Comparison of ENCODE assay signal across 8 cellular contexts in the genomic region with DNA sequence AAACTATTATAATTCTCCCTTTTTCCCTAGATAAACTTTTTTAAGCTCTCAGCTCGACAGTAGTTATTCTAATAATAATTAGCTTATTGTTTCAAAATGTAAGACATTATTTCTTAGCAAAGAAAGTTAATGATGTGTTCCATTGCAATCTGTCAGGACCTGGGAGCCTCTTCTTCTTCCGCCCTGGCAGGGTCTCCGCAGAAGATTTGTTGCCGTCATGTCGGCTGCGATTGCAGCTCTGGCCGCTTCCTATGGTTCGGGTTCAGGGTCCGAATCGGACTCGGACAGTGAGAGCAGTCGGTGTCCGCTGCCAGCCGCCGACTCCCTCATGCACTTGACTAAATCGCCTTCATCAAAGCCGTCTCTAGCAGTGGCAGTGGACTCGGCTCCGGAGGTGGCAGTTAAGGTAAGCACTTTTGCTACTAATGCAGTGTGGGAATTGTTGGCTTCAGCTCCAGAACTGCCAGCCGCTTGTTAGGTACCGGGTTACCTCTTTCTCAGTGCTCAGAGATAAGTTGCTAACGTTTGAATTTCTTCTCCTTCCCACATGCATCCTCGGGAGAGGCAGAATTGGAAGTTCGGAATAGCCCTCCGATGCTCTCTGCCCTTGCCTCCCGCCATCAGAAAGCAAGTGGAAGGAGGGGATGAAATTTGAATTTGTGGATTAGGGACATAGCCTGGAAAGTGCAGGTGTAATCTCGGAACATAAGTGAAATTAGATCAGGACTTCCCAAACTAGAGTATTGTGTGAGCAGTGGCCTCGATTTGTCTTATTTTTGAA. TPM values are rescaled to one million over a fixed set of nuclear protein-coding genes. Genes with fewer than 3 reads are reported as not detected.
A peak's percentile ranks its signal among the peaks of the same experiment; 100 is the strongest.
DNase-seq lines count a peak whose midpoint lies in the region; ATAC-seq and TF ChIP-seq lines count a peak whose summit lies in the region.

Gene CDC40 (plus strand): TSS at position 200 of the 781 bp plus-strand sequence. CDS start 18 bp downstream, at position 218.

- DNase-seq in Ammon's horn (ENCODE audit: low spot score) (peak; percentile 84), RWPE1 (ENCODE audit: low spot score) (peak; percentile 42), cardiac septum (ENCODE audit: low spot score) (peak; percentile 82), RKO (ENCODE audit: low spot score) (no peak)
- DNase-seq in activated gamma-delta T cell treated with anti-CD3 and anti-CD28 coated beads, Interleukin-2, amount 50 U/mL, for 16 hours (ENCODE audit: low read depth) = peak; percentile 36

- H3K27ac ChIP-seq in RWPE1 = peak within 1 kb of the TSS; percentile 92
- peak within 1 kb of the TSS; percentile 88 for H3K27ac ChIP-seq in rectal smooth muscle tissue (ENCODE audit: low read depth, low read length)

- H3K36me3 ChIP-seq in rectal smooth muscle tissue (ENCODE audit: control insufficient read depth, insufficient read depth, low read length) = peaks cover 2% of the 10 kb centered on the region

- peak within 1 kb of the TSS; percentile 64 for H3K9ac ChIP-seq in rectal smooth muscle tissue (ENCODE audit: low read length)

- H3K4me1 ChIP-seq in rectal smooth muscle tissue (ENCODE audit: control insufficient read depth, insufficient read depth, low read length) = peaks cover 10% of the 10 kb centered on the region

- intact Hi-C loops in cardiac septum (cut with DNase I) = loop anchor here (5.0 kb wide), 1 partner anchor 488 kb away; the partner anchor contains the start of genes AK9 and FIG4

- H3K27me3 ChIP-seq in rectal smooth muscle tissue (ENCODE audit: control insufficient read depth, insufficient read depth, low read length) = no peaks in the 10 kb centered on the region

- CTCF ChIA-PET in RWPE1 (lab: Yijun Ruan, JAX) = no interaction called here

- ATAC-seq in GM19025 (IDR thresholded peaks at IDR 0.05; ENCODE audit: low read depth, unreplicated experiment) = peak; percentile 52
- peak; percentile 45 for ATAC-seq in HG03196 (IDR thresholded peaks at IDR 0.05; ENCODE audit: unreplicated experiment)

- no peak for TF ChIP-seq CTCF in RWPE1 (conservative IDR thresholded peaks at IDR 0.05; ENCODE audit: low read depth)

- POLR2A ChIA-PET in RWPE1 (lab: Yijun Ruan, JAX; ENCODE audit: low non-redundant PET) = interaction anchor here (0.6 kb wide), 1 partner anchor 30 kb away, joined by 3 read pairs; no protein-coding TSS in a partner anchor

- H3K4me3 ChIP-seq in rectal smooth muscle tissue (ENCODE audit: low read length) = peak within 1 kb of the TSS; percentile 94

RNA-seq across cellular contexts. Expression of gene CDC40, which starts in this region (rescaled TPM):
- 11.7 TPM for total RNA-seq in cardiac septum
